Comparison of ENCODE assay signal across 1 cellular context in genomic region chr17:37489197-37490001, GRCh38.
TF ChIP-seq lines count a peak whose summit lies in the region.

TSS of gene DUSP14 (plus strand) at chr17:37489891. CDS start at chr17:37512273, 22,382 bp downstream.

TF ChIP-seq in HepG2, 621 proteins besides CTCF, POLR2A, EP300 and RAD21 (continued from another document and continues in another):
- TF ChIP-seq ZGPAT (CRISPR knock-in tag; IDR thresholded peaks at IDR 0.05), result peak; percentile 66; the same call in 1 of the 2 replicates
- peak; percentile 83; the same call in 1 of the 2 replicates for TF ChIP-seq MAZ (IDR thresholded peaks at IDR 0.05; ENCODE audit: borderline replicate concordance, low read depth, low read length)
- no peak for TF ChIP-seq MAZ (CRISPR knock-in tag; IDR thresholded peaks at IDR 0.05; ENCODE audit: low read depth)
- TF ChIP-seq GATA4 (IDR thresholded peaks at IDR 0.05; ENCODE audit: borderline replicate concordance, low read depth), result no peak
- peak; percentile 53; the same call in 1 of the 2 replicates for TF ChIP-seq REPIN1 (CRISPR knock-in tag; IDR thresholded peaks at IDR 0.05; ENCODE audit: borderline replicate concordance, low read depth)
- no peak for TF ChIP-seq CAMTA2 (CRISPR knock-in tag; IDR thresholded peaks at IDR 0.05; ENCODE audit: borderline replicate concordance)
- TF ChIP-seq CBX2 (IDR thresholded peaks at IDR 0.05; ENCODE audit: low read depth, low read length), result no peak
- no peak; the same call in 1 of the 2 replicates for TF ChIP-seq CBX2 (CRISPR knock-in tag; IDR thresholded peaks at IDR 0.05; ENCODE audit: low read depth)
- 0 out of 2 replicates have a peak, but pooled peaks have one; percentile 9 for TF ChIP-seq ZNF546 (CRISPR knock-in tag; conservative IDR thresholded peaks at IDR 0.05)
- TF ChIP-seq ZBTB43 (CRISPR knock-in tag; conservative IDR thresholded peaks at IDR 0.05), result no peak
- peak; percentile 31; the same call in 1 of the 2 replicates for TF ChIP-seq ZNF605 (CRISPR knock-in tag; IDR thresholded peaks at IDR 0.05)
- no peak for TF ChIP-seq ZFP62 (CRISPR knock-in tag; IDR thresholded peaks at IDR 0.05)
- TF ChIP-seq ZMAT3 (CRISPR knock-in tag; conservative IDR thresholded peaks at IDR 0.05), result no peak; the same call in 1 of the 2 replicates
- no peak for TF ChIP-seq NCOR1 (IDR thresholded peaks at IDR 0.05; ENCODE audit: borderline replicate concordance, low read length)
- 0 out of 2 replicates have a peak, but pooled peaks have one; percentile 45 for TF ChIP-seq ZBTB26 (CRISPR knock-in tag; IDR thresholded peaks at IDR 0.05; ENCODE audit: borderline replicate concordance)
- 0 out of 2 replicates have a peak, but pooled peaks have one; percentile 58 for TF ChIP-seq ZNF557 (CRISPR knock-in tag; IDR thresholded peaks at IDR 0.05)
- 0 out of 2 replicates have a peak, but pooled peaks have one; percentile 62 for TF ChIP-seq SATB2 (CRISPR knock-in tag; IDR thresholded peaks at IDR 0.05)
- TF ChIP-seq ZNF704 (CRISPR knock-in tag; IDR thresholded peaks at IDR 0.05; ENCODE audit: borderline replicate concordance), result no peak
- no peak for TF ChIP-seq ZNF639 (CRISPR knock-in tag; conservative IDR thresholded peaks at IDR 0.05)
- 0 out of 2 replicates have a peak, but pooled peaks have one; percentile 34 for TF ChIP-seq BATF2 (CRISPR knock-in tag; IDR thresholded peaks at IDR 0.05)
- peak; percentile 67; the same call in 1 of the 2 replicates for TF ChIP-seq CSRNP1 (CRISPR knock-in tag; IDR thresholded peaks at IDR 0.05)
- TF ChIP-seq CCDC6 (CRISPR knock-in tag; IDR thresholded peaks at IDR 0.05), result 0 out of 2 replicates have a peak, but pooled peaks have one; percentile 53
- peak; percentile 41; the same call in 1 of the 2 replicates for TF ChIP-seq SALL1 (CRISPR knock-in tag; IDR thresholded peaks at IDR 0.05)
- peak; percentile 76; the same call in 1 of the 2 replicates for TF ChIP-seq ZNF430 (CRISPR knock-in tag; IDR thresholded peaks at IDR 0.05)
- TF ChIP-seq ZNF768 (CRISPR knock-in tag; IDR thresholded peaks at IDR 0.05), result 0 out of 2 replicates have a peak, but pooled peaks have one; percentile 34
- no peak for TF ChIP-seq EED (CRISPR knock-in tag; IDR thresholded peaks at IDR 0.05)
- no peak for TF ChIP-seq NONO (IDR thresholded peaks at IDR 0.05)
- peak; percentile 40; the same call in 1 of the 2 replicates for TF ChIP-seq NONO (CRISPR knock-in tag; conservative IDR thresholded peaks at IDR 0.05)
- no peak for TF ChIP-seq ZNF383 (CRISPR knock-in tag; IDR thresholded peaks at IDR 0.05; ENCODE audit: borderline replicate concordance)
- TF ChIP-seq ZFX (CRISPR knock-in tag; IDR thresholded peaks at IDR 0.05; ENCODE audit: low read depth), result no peak; the same call in 1 of the 2 replicates
- TF ChIP-seq ZBTB25 (CRISPR knock-in tag; IDR thresholded peaks at IDR 0.05), result no peak
- no peak for TF ChIP-seq FOXP4 (CRISPR knock-in tag; IDR thresholded peaks at IDR 0.05)
- 0 out of 2 replicates have a peak, but pooled peaks have one; percentile 16 for TF ChIP-seq HNF1B (CRISPR knock-in tag; IDR thresholded peaks at IDR 0.05)
- TF ChIP-seq ZNF883 (CRISPR knock-in tag; IDR thresholded peaks at IDR 0.05; ENCODE audit: not compliant biosample characterization), result peak; percentile 73
- TF ChIP-seq HHEX (CRISPR knock-in tag; IDR thresholded peaks at IDR 0.05), result no peak
- peak; percentile 77 for TF ChIP-seq MYC (CRISPR knock-in tag; IDR thresholded peaks at IDR 0.05; ENCODE audit: borderline replicate concordance)
- TF ChIP-seq ZNF567 (CRISPR knock-in tag; IDR thresholded peaks at IDR 0.05; ENCODE audit: borderline replicate concordance), result no peak
- TF ChIP-seq SRSF4 (IDR thresholded peaks at IDR 0.05; ENCODE audit: low read depth, low read length, poor library complexity, severe bottlenecking), result no peak
- no peak for TF ChIP-seq ZNF180 (CRISPR knock-in tag; IDR thresholded peaks at IDR 0.05; ENCODE audit: borderline replicate concordance, low read depth)
- no peak for TF ChIP-seq ZNF513 (CRISPR knock-in tag; conservative IDR thresholded peaks at IDR 0.05)
- peak; percentile 31; the same call in 1 of the 2 replicates for TF ChIP-seq IKZF5 (CRISPR knock-in tag; IDR thresholded peaks at IDR 0.05)
- no peak for TF ChIP-seq ZFP36 (IDR thresholded peaks at IDR 0.05; ENCODE audit: borderline replicate concordance, low read depth, low read length, partially characterized antibody)
- no peak for TF ChIP-seq ATF7-NPFF (CRISPR knock-in tag; IDR thresholded peaks at IDR 0.05; ENCODE audit: low read depth)
- TF ChIP-seq HNRNPUL1 (IDR thresholded peaks at IDR 0.05; ENCODE audit: low read depth, low read length), result no peak
- TF ChIP-seq HIVEP1 (CRISPR knock-in tag; IDR thresholded peaks at IDR 0.05), result peak; percentile 61; the same call in 1 of the 2 replicates
- no peak for TF ChIP-seq NAIF1 (CRISPR knock-in tag; IDR thresholded peaks at IDR 0.05; ENCODE audit: borderline replicate concordance)
- no peak for TF ChIP-seq CHCHD3 (CRISPR knock-in tag; IDR thresholded peaks at IDR 0.05)
- no peak for TF ChIP-seq GTF2F1 (IDR thresholded peaks at IDR 0.05; ENCODE audit: low read length)
